Comparison of ENCODE assay signal across 22 cellular contexts in genomic region chr18:72235422-72235821, GRCh38.
DNase-seq lines count a peak whose midpoint lies in the region; ATAC-seq and TF ChIP-seq lines count a peak whose summit lies in the region.
"Had no signal": no experiment of that assay in that cellular context is flagged by ENCODE, and none has a peak within 500 bp of the region (broad histone marks: within the 10 kb centered on the region; RNA-seq: fewer than 3 reads in every experiment).

No MANE protein-coding gene starts in this region.

- peaks cover 28% of the 10 kb centered on the region for H3K4me1 Mint-ChIP-seq in neural crest cell
- H3K4me1 Mint-ChIP-seq: CD4-positive, alpha-beta memory T cell had no signal

- H3K4me3 ChIP-seq in RWPE2 (ENCODE audit: severe bottlenecking) = no peak overlapping the region
- H3K4me3 ChIP-seq in spleen = no peak overlapping the region
- H3K4me3 ChIP-seq: adrenal gland, upper lobe of right lung had no signal

- H3K27me3 ChIP-seq in RWPE2 (ENCODE audit: insufficient read depth, poor library complexity, severe bottlenecking) = no peaks in the 10 kb centered on the region
- no peaks in the 10 kb centered on the region for H3K27me3 ChIP-seq in spleen (replicated peaks in 1 of 7)
- H3K27me3 ChIP-seq: adrenal gland, foreskin keratinocyte, upper lobe of right lung had no signal

- TF ChIP-seq CTCF in RWPE2 (IDR thresholded peaks at IDR 0.05; ENCODE audit: poor library complexity, severe bottlenecking) (no peak), neural crest cell (conservative IDR thresholded peaks at IDR 0.05) (no peak), spleen (IDR thresholded peaks at IDR 0.05 in 8 of 11, conservative IDR thresholded peaks at IDR 0.05 in 3 of 11) (no peak)

- peak; percentile 7 for DNase-seq in Daoy (ENCODE audit: low read depth)
- peak; percentile 91 for DNase-seq in NCI-H1417 treated with DMSO at 0.1 percent for 48 hours (lab: John Stamatoyannopoulos, UW)
- no peak for DNase-seq in RWPE2 (ENCODE audit: low spot score)
- peak; percentile 4 for DNase-seq in neural crest cell (ENCODE audit: low read depth, low spot score)
- DNase-seq in DMS114 treated with DMSO at 0.1 percent for 48 hours (lab: John Stamatoyannopoulos, UW; ENCODE audit: unreplicated experiment) = no peak
- no peak for DNase-seq in spleen
- no peak for DNase-seq in T-helper 2 cell
- DNase-seq: activated CD4-positive, alpha-beta T cell treated with anti-CD3 and anti-CD28 coated beads, Interleukin-2, amount 50 U/mL, for 48 hours; activated gamma-delta T cell treated with Interleukin-2 at 50 U/mL for 16 hours; activated T-cell treated with anti-CD3 and anti-CD28 coated beads for 4 hours; adrenal gland; CD4-positive, alpha-beta memory T cell; erythroblast; mammary epithelial cell; NCI-H187 treated with DMSO at 0.1 percent for 48 hours; NCI-H524 treated with DMSO at 0.1 percent for 48 hours; right cardiac atrium; stimulated activated CD8-positive, alpha-beta memory T cell treated with anti-CD3 and anti-CD28 coated beads, Interleukin-4, amount 100 ng/mL, for 48 hours; upper lobe of right lung had no signal

- H3K27ac Mint-ChIP-seq in neural crest cell (ENCODE audit: unreplicated experiment) = no peak overlapping the region
- H3K27ac Mint-ChIP-seq: CD4-positive, alpha-beta memory T cell; T-helper 1 cell treated with Interleukin-12 subunit alpha and Interleukin-12 subunit beta and Interleukin-4 antibody, amounts not matched to agents 30 μg/mL and 1 μg/mL, for 36 hours had no signal

- peak overlapping the region; percentile 17 for H3K4me3 Mint-ChIP-seq in neural crest cell
- H3K4me3 Mint-ChIP-seq: CD4-positive, alpha-beta memory T cell; T-helper 1 cell treated with Interleukin-12 subunit alpha and Interleukin-12 subunit beta and Interleukin-4 antibody, amounts not matched to agents 30 μg/mL and 1 μg/mL, for 36 hours had no signal

- peaks cover 3% of the 10 kb centered on the region for H3K9me3 Mint-ChIP-seq in neural crest cell
- H3K9me3 Mint-ChIP-seq: T-helper 1 cell treated with Interleukin-12 subunit alpha and Interleukin-12 subunit beta and Interleukin-4 antibody, amounts not matched to agents 30 μg/mL and 1 μg/mL, for 36 hours had no signal

- ATAC-seq in RWPE2 (ENCODE audit: low read depth) = 0 out of 3 replicates have a peak, but pooled peaks have one; percentile 19
- ATAC-seq: foreskin keratinocyte, HepG2, right cardiac atrium, upper lobe of right lung had no signal

- H3K27ac ChIP-seq in RWPE2 (ENCODE audit: poor library complexity, severe bottlenecking) = no peak overlapping the region
- H3K27ac ChIP-seq in spleen = no peak overlapping the region
- H3K27ac ChIP-seq: adrenal gland, foreskin keratinocyte, upper lobe of right lung had no signal

- H3K9me3 ChIP-seq in RWPE2 (ENCODE audit: severe bottlenecking) = no peaks in the 10 kb centered on the region
- no peaks in the 10 kb centered on the region for H3K9me3 ChIP-seq in spleen
- H3K9me3 ChIP-seq: adrenal gland, upper lobe of right lung had no signal

- WGBS in spleen, 5 donors = 77 to 83% (median 80%) methylated on average over 2 of the region's 2 CpGs

- H3K36me3 ChIP-seq in RWPE2 (ENCODE audit: low read depth) (no peaks in the 10 kb centered on the region), spleen (no peaks in the 10 kb centered on the region)
- H3K36me3 ChIP-seq: adrenal gland, upper lobe of right lung had no signal

- intact Hi-C loops in spleen (cut with DNase I; ENCODE audit: low total_unique reads) = no loop called here

- peaks cover 3% of the 10 kb centered on the region for H3K36me3 Mint-ChIP-seq in neural crest cell (ENCODE audit: low read depth)
- H3K36me3 Mint-ChIP-seq: CD4-positive, alpha-beta memory T cell had no signal

- TF ChIP-seq POLR2A in spleen (IDR thresholded peaks at IDR 0.05) = no peak

- H3K4me1 ChIP-seq in RWPE2 (ENCODE audit: insufficient read depth, poor library complexity, severe bottlenecking) (no peaks in the 10 kb centered on the region), spleen (no peaks in the 10 kb centered on the region)
- H3K4me1 ChIP-seq: adrenal gland, foreskin keratinocyte, upper lobe of right lung had no signal

- no peaks in the 10 kb centered on the region for H3K27me3 Mint-ChIP-seq in neural crest cell (ENCODE audit: low read depth)
- H3K27me3 Mint-ChIP-seq: CD4-positive, alpha-beta memory T cell had no signal

Comparison
In these comparisons a context has a peak if more than half of its experiments do, and no peak if none do; other contexts are left out.
1. DNase-seq: peak in Daoy (single experiment), NCI-H1417 treated with DMSO at 0.1 percent for 48 hours (single experiment) and neural crest cell (single experiment); none in RWPE2 (single experiment), DMS114 treated with DMSO at 0.1 percent for 48 hours (single experiment), spleen (single experiment) and T-helper 2 cell (0 of 5).